In the genomic region with DNA sequence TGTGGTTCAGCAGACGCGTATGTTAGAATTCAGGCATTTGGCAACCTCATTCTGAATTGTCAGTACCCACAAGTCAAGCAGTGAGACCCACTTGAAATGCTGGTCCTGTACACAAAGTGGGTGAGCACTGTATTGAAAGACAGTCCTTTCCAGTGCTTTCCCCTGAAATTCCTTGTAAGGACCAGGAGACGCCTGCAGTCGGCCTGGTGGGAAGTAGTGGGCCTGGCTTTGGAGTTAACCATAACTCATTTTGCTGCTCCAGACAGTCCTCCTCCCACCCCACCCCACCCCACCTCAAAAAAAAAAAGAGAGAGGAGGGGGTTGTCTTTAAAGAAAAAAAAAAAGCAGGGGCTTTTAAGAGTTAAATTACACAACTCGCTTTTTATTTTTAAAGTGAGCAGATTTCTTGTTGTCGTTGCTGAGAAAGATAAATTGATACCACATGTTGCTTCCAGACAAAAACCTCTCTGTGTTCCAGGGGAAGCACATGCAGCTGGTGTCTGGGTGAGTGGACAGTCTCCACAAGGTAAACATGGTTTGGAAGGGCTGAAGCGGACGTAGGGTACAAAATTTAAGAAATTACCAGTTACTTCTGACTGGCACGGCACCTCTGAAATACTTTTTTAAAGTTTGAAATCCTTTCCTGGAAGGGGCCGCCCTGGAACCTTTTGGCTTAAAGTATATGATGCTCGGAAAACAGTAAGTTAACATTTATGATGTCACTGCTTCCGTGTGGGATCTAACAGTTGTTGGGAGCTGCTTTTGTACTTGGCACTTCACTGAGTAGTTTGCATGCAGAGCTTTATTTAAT, we compare ENCODE assay signal across 1 cellular context.
TF ChIP-seq lines count a peak whose summit lies in the region.

No MANE protein-coding gene starts in this region.

TF ChIP-seq in WTC11, 78 proteins besides CTCF, POLR2A, EP300 and RAD21 (continued from another document):
- TF ChIP-seq, protein P1, sequence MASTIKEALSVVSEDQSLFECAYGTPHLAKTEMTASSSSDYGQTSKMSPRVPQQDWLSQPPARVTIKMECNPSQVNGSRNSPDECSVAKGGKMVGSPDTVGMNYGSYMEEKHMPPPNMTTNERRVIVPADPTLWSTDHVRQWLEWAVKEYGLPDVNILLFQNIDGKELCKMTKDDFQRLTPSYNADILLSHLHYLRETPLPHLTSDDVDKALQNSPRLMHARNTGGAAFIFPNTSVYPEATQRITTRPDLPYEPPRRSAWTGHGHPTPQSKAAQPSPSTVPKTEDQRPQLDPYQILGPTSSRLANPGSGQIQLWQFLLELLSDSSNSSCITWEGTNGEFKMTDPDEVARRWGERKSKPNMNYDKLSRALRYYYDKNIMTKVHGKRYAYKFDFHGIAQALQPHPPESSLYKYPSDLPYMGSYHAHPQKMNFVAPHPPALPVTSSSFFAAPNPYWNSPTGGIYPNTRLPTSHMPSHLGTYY (CRISPR knock-in tag; IDR thresholded peaks at IDR 0.05): no peak
- no peak for TF ChIP-seq IRF2 (CRISPR knock-in tag; IDR thresholded peaks at IDR 0.05; ENCODE audit: borderline replicate concordance, low read depth)
- TF ChIP-seq KAT7 (CRISPR knock-in tag; IDR thresholded peaks at IDR 0.05; ENCODE audit: borderline replicate concordance): no peak
- TF ChIP-seq ZNF671 (CRISPR knock-in tag; IDR thresholded peaks at IDR 0.05): no peak
- TF ChIP-seq PRRX2 (CRISPR knock-in tag; IDR thresholded peaks at IDR 0.05): no peak
- no peak for TF ChIP-seq ZNF423 (CRISPR knock-in tag; IDR thresholded peaks at IDR 0.05)
- no peak for TF ChIP-seq GRHL2 (CRISPR knock-in tag; IDR thresholded peaks at IDR 0.05; ENCODE audit: insufficient replicate concordance, severe bottlenecking)
- TF ChIP-seq GABPB1 (CRISPR knock-in tag; IDR thresholded peaks at IDR 0.05): no peak
- no peak for TF ChIP-seq ZNF396 (CRISPR knock-in tag; IDR thresholded peaks at IDR 0.05; ENCODE audit: borderline replicate concordance)
- TF ChIP-seq ZNF232 (CRISPR knock-in tag; IDR thresholded peaks at IDR 0.05): no peak
